ENCODE assay signal across 27 cellular contexts in genomic region chr11:15985863-15986139, GRCh38.
"Had no signal": no experiment of that assay in that cellular context is flagged by ENCODE, and none has a peak within 500 bp of the region (broad histone marks: within the 10 kb centered on the region; RNA-seq: fewer than 3 reads in every experiment).

No MANE protein-coding gene starts in this region.

- H3K9me3 ChIP-seq: ascending aorta, breast epithelium, colonic mucosa, esophagus squamous epithelium, gastroesophageal sphincter had no signal

- H3K4me3 ChIP-seq: ascending aorta, breast epithelium, cardiac muscle cell, colonic mucosa, esophagus squamous epithelium, gastroesophageal sphincter had no signal

- H3K9me3 Mint-ChIP-seq: activated CD8-positive, alpha-beta T cell treated with anti-CD3 and anti-CD28 coated beads for 36 hours; activated naive CD4-positive, alpha-beta T cell treated with anti-CD3 and anti-CD28 coated beads for 36 hours; activated naive CD4-positive, alpha-beta T cell treated with anti-CD3 and anti-CD28 coated beads, Interleukin-2, amount 50 U/mL, for 24 hours; activated naive CD8-positive, alpha-beta T cell treated with anti-CD3 and anti-CD28 coated beads for 36 hours; activated T-cell treated with anti-CD3 and anti-CD28 coated beads, Interleukin-2, amount 50 U/mL, for 4 hours; activated T-helper 17 cell treated with anti-CD3 and anti-CD28 coated beads, Interleukin-2, amount 50 U/mL, for 72 hours; brain; WTC11 had no signal

- H3K36me3 ChIP-seq: ascending aorta, cardiac muscle cell, colonic mucosa, gastroesophageal sphincter had no signal

- H3K27me3 ChIP-seq: ascending aorta, breast epithelium, colonic mucosa, esophagus squamous epithelium, gastroesophageal sphincter had no signal

- H3K4me3 Mint-ChIP-seq: activated CD8-positive, alpha-beta T cell treated with anti-CD3 and anti-CD28 coated beads for 36 hours; activated naive CD4-positive, alpha-beta T cell treated with anti-CD3 and anti-CD28 coated beads for 36 hours; activated naive CD4-positive, alpha-beta T cell treated with anti-CD3 and anti-CD28 coated beads, Interleukin-2, amount 50 U/mL, for 24 hours; activated naive CD8-positive, alpha-beta T cell treated with anti-CD3 and anti-CD28 coated beads for 36 hours; activated T-cell treated with anti-CD3 and anti-CD28 coated beads, Interleukin-2, amount 50 U/mL, for 4 hours; activated T-helper 17 cell treated with anti-CD3 and anti-CD28 coated beads, Interleukin-2, amount 50 U/mL, for 72 hours; brain; WTC11 had no signal

- H3K4me1 ChIP-seq: ascending aorta, breast epithelium, colonic mucosa, esophagus squamous epithelium had no signal

- DNase-seq: activated CD4-positive, alpha-beta T cell treated with anti-CD3 and anti-CD28 coated beads for 1 hour; activated CD4-positive, alpha-beta T cell treated with anti-CD3 and anti-CD28 coated beads for 48 hours; activated CD4-positive, alpha-beta T cell treated with anti-CD3 and anti-CD28 coated beads, Interleukin-2, amount 50 U/mL, for 1 hour; activated CD4-positive, alpha-beta T cell treated with anti-CD3 and anti-CD28 coated beads, Interleukin-2, amount 50 U/mL, for 48 hours; activated CD8-positive, alpha-beta memory T cell treated with anti-CD3 and anti-CD28 coated beads for 24 hours; activated CD8-positive, alpha-beta T cell treated with anti-CD3 and anti-CD28 coated beads for 36 hours; activated effector memory CD4-positive, alpha-beta T cell treated with Interleukin-2 at 50 U/mL for 16 hours; activated naive CD4-positive, alpha-beta T cell treated with anti-CD3 and anti-CD28 coated beads for 36 hours; activated naive CD8-positive, alpha-beta T cell treated with anti-CD3 and anti-CD28 coated beads for 36 hours; activated T-cell treated with anti-CD3 and anti-CD28 coated beads, Interleukin-2, amount 50 U/mL, for 4 hours; central memory CD4-positive, alpha-beta T cell; cerebellar nuclear complex; colonic mucosa; effector CD8-positive, alpha-beta T cell; esophagus squamous epithelium; foreskin melanocyte; T-helper 2 cell had no signal

- H3K4me1 Mint-ChIP-seq: activated naive CD4-positive, alpha-beta T cell treated with anti-CD3 and anti-CD28 coated beads, Interleukin-2, amount 50 U/mL, for 24 hours; activated naive CD8-positive, alpha-beta T cell treated with anti-CD3 and anti-CD28 coated beads for 36 hours; activated T-helper 17 cell treated with anti-CD3 and anti-CD28 coated beads, Interleukin-2, amount 50 U/mL, for 72 hours had no signal

- H3K27ac Mint-ChIP-seq: activated CD8-positive, alpha-beta T cell treated with anti-CD3 and anti-CD28 coated beads for 36 hours; activated naive CD4-positive, alpha-beta T cell treated with anti-CD3 and anti-CD28 coated beads for 36 hours; activated naive CD4-positive, alpha-beta T cell treated with anti-CD3 and anti-CD28 coated beads, Interleukin-2, amount 50 U/mL, for 24 hours; activated naive CD8-positive, alpha-beta T cell treated with anti-CD3 and anti-CD28 coated beads for 36 hours; activated T-helper 17 cell treated with anti-CD3 and anti-CD28 coated beads, Interleukin-2, amount 50 U/mL, for 72 hours; WTC11 had no signal

- H3K36me3 Mint-ChIP-seq: activated naive CD4-positive, alpha-beta T cell treated with anti-CD3 and anti-CD28 coated beads, Interleukin-2, amount 50 U/mL, for 24 hours; activated naive CD8-positive, alpha-beta T cell treated with anti-CD3 and anti-CD28 coated beads for 36 hours; WTC11 had no signal

- H3K27me3 Mint-ChIP-seq: activated CD8-positive, alpha-beta T cell treated with anti-CD3 and anti-CD28 coated beads for 36 hours; activated naive CD4-positive, alpha-beta T cell treated with anti-CD3 and anti-CD28 coated beads, Interleukin-2, amount 50 U/mL, for 24 hours; activated naive CD8-positive, alpha-beta T cell treated with anti-CD3 and anti-CD28 coated beads for 36 hours; activated T-helper 17 cell treated with anti-CD3 and anti-CD28 coated beads, Interleukin-2, amount 50 U/mL, for 72 hours; brain had no signal

- ATAC-seq: activated CD8-positive, alpha-beta T cell treated with anti-CD3 and anti-CD28 coated beads for 36 hours; activated T-cell treated with anti-CD3 and anti-CD28 coated beads, Interleukin-2, amount 50 U/mL, for 4 hours; activated T-helper 17 cell treated with anti-CD3 and anti-CD28 coated beads, Interleukin-2, amount 50 U/mL, for 72 hours; gastroesophageal sphincter had no signal

- H3K27ac ChIP-seq: ascending aorta, breast epithelium, cardiac muscle cell, colonic mucosa, epithelial cell of prostate, esophagus squamous epithelium, gastroesophageal sphincter, VCaP had no signal
